22 cellular contexts compared by ENCODE assay signal in genomic region chr3:21256932-21257331, GRCh38.
A peak's percentile ranks its signal among the peaks of the same experiment; 100 is the strongest.
DNase-seq lines count a peak whose midpoint lies in the region; ATAC-seq and TF ChIP-seq lines count a peak whose summit lies in the region.
"Had no signal": no experiment of that assay in that cellular context is flagged by ENCODE, and none has a peak within 500 bp of the region (broad histone marks: within the 10 kb centered on the region; RNA-seq: fewer than 3 reads in every experiment).

No MANE protein-coding gene starts in this region.

- H3K9me3 ChIP-seq in heart right ventricle (peaks cover 0 to 7% (median 0%) of the 10 kb centered on the region in 11 donors), heart left ventricle (peaks cover 0 to 6% (median 0%) of the 10 kb centered on the region in 12 donors)
- H3K9me3 ChIP-seq: ascending aorta, Caco-2, upper lobe of right lung had no signal

- no peaks in the 10 kb centered on the region for H3K27me3 ChIP-seq in heart right ventricle
- no peaks in the 10 kb centered on the region for H3K27me3 ChIP-seq in heart left ventricle
- H3K27me3 ChIP-seq: ascending aorta, upper lobe of right lung had no signal

- peak in 5 of 8 donors; percentile 31 to 61 (median 53) for ATAC-seq in heart right ventricle
- ATAC-seq in heart left ventricle, result no peak
- ATAC-seq in natural killer cell, result no peak
- no peak for ATAC-seq in GM18858 (IDR thresholded peaks at IDR 0.05; ENCODE audit: unreplicated experiment)
- ATAC-seq: K562, upper lobe of right lung, WTC11 had no signal

- H3K36me3 ChIP-seq in heart right ventricle (no peaks in the 10 kb centered on the region), heart left ventricle (no peaks in the 10 kb centered on the region)
- H3K36me3 ChIP-seq: ascending aorta, upper lobe of right lung had no signal

- WGBS in heart right ventricle, 2 donors, result 3 to 22% methylated on average over 1 of the region's 1 CpG
- 21 to 27% (median 24%) methylated on average over 1 of the region's 1 CpG for WGBS in heart left ventricle, 4 donors

- no peak overlapping the region for H3K4me3 Mint-ChIP-seq in natural killer cell
- H3K4me3 Mint-ChIP-seq in activated T-cell treated with anti-CD3 and anti-CD28 coated beads, Interleukin-2, amount 50 U/mL, for 24 hours, result no peak overlapping the region
- H3K4me3 Mint-ChIP-seq: activated naive CD8-positive, alpha-beta T cell; WTC11 had no signal

- H3K36me3 Mint-ChIP-seq in natural killer cell, result no peaks in the 10 kb centered on the region
- H3K36me3 Mint-ChIP-seq in activated T-cell treated with anti-CD3 and anti-CD28 coated beads, Interleukin-2, amount 50 U/mL, for 24 hours (ENCODE audit: low read depth), result no peaks in the 10 kb centered on the region
- H3K36me3 Mint-ChIP-seq: activated naive CD8-positive, alpha-beta T cell had no signal

- peaks cover 14 to 16% of the 10 kb centered on the region in 2 donors for H3K9me3 Mint-ChIP-seq in natural killer cell
- peaks cover 4% of the 10 kb centered on the region for H3K9me3 Mint-ChIP-seq in activated T-cell treated with anti-CD3 and anti-CD28 coated beads, Interleukin-2, amount 50 U/mL, for 24 hours

- no peaks in the 10 kb centered on the region for H3K27me3 Mint-ChIP-seq in natural killer cell (ENCODE audit: low read depth in 2 of 2)
- H3K27me3 Mint-ChIP-seq in activated T-cell treated with anti-CD3 and anti-CD28 coated beads, Interleukin-2, amount 50 U/mL, for 24 hours, result no peaks in the 10 kb centered on the region
- H3K27me3 Mint-ChIP-seq: activated naive CD8-positive, alpha-beta T cell had no signal

- H3K27ac ChIP-seq in heart right ventricle (no peak overlapping the region), heart left ventricle (no peak overlapping the region)
- H3K27ac ChIP-seq: ascending aorta, upper lobe of right lung had no signal

- H3K27ac Mint-ChIP-seq in natural killer cell, result no peak overlapping the region
- H3K27ac Mint-ChIP-seq in activated T-cell treated with anti-CD3 and anti-CD28 coated beads, Interleukin-2, amount 50 U/mL, for 24 hours, result no peak overlapping the region
- H3K27ac Mint-ChIP-seq: activated naive CD8-positive, alpha-beta T cell; activated T-helper 2 cell treated with anti-CD3 and anti-CD28 coated beads, Interferon-gamma antibody, Interleukin-2, Interleukin-4, amounts not matched to agents 10 μg/mL and 5 μg/mL and 100 μg/mL, durations not matched to agents 14 hours and 24 hours and 36 hours; WTC11 had no signal

- intact Hi-C loops in heart right ventricle (cut with DNase I), result no loop called here
- intact Hi-C loops in heart left ventricle (cut with DNase I), result no loop called here
- intact Hi-C loops in natural killer cell (cut with micrococcal nuclease), result no loop called here

- TF ChIP-seq POLR2A in heart left ventricle (IDR thresholded peaks at IDR 0.05), result no peak

- H3K4me3 ChIP-seq in heart right ventricle (no peak overlapping the region), heart left ventricle (no peak overlapping the region)
- H3K4me3 ChIP-seq: ascending aorta, K562, upper lobe of right lung had no signal

- DNase-seq in heart right ventricle (peak in 1 of 2 donors; percentile 10), heart left ventricle (no peak), NCI-H446 treated with DMSO at 0.1 percent for 48 hours (lab: John Stamatoyannopoulos, UW) (peak; percentile 31), cerebellum (ENCODE audit: low spot score) (peak; percentile 8), NCI-H345 (lab: John Stamatoyannopoulos, UW) (no peak), natural killer cell (no peak)
- no peak for DNase-seq in activated T-cell treated with anti-CD3 and anti-CD28 coated beads, Interleukin-2, amount 50 U/mL, for 24 hours
- DNase-seq: ACHN; Caco-2; cerebellar nuclear complex; head of caudate nucleus; MV-4-11; NCI-H774; small intestine; stimulated activated CD4-positive, alpha-beta T cell treated with anti-CD3 and anti-CD28 coated beads, Interleukin-1b, Interleukin-23, amount 100 ng/mL, for 48 hours; upper lobe of right lung had no signal

- H3K4me1 ChIP-seq in heart right ventricle (peaks cover 0 to 15% (median 7%) of the 10 kb centered on the region in 9 donors), heart left ventricle (peaks cover 0 to 9% (median 2%) of the 10 kb centered on the region in 12 donors)
- H3K4me1 ChIP-seq: ascending aorta, Caco-2, upper lobe of right lung had no signal

- H3K4me1 Mint-ChIP-seq in natural killer cell, result no peaks in the 10 kb centered on the region
- no peaks in the 10 kb centered on the region for H3K4me1 Mint-ChIP-seq in activated T-cell treated with anti-CD3 and anti-CD28 coated beads, Interleukin-2, amount 50 U/mL, for 24 hours (ENCODE audit: low read depth)

- TF ChIP-seq CTCF in heart right ventricle (IDR thresholded peaks at IDR 0.05) (no peak), heart left ventricle (IDR thresholded peaks at IDR 0.05) (no peak), natural killer cell (IDR thresholded peaks at IDR 0.05) (no peak)

Comparison
In these comparisons a context has a peak if more than half of its experiments do, and no peak if none do; other contexts are left out.
1. ATAC-seq: peak in heart right ventricle (5 of 8); none in heart left ventricle (0 of 4), natural killer cell (0 of 3) and GM18858 (single experiment).
2. DNase-seq: peak in NCI-H446 treated with DMSO at 0.1 percent for 48 hours (single experiment) and cerebellum (single experiment); none in heart left ventricle (0 of 5), NCI-H345 (single experiment), natural killer cell (single experiment) and activated T-cell treated with anti-CD3 and anti-CD28 coated beads, Interleukin-2, amount 50 U/mL, for 24 hours (single experiment).